26 cellular contexts compared by ENCODE assay signal in genomic region chr7:129955993-129956543, GRCh38. TPM values are rescaled to one million over a fixed set of nuclear protein-coding genes. Genes with fewer than 3 reads are reported as not detected.
DNase-seq lines count a peak whose midpoint lies in the region; ATAC-seq, FAIRE-seq and TF ChIP-seq lines count a peak whose summit lies in the region.
"Had no signal": no experiment of that assay in that cellular context is flagged by ENCODE, and none has a peak within 500 bp of the region (broad histone marks: within the 10 kb centered on the region; RNA-seq: fewer than 3 reads in every experiment).

No MANE protein-coding gene starts in this region.

- no peak overlapping the region for H3T11ph ChIP-seq in H9 (ENCODE audit: low read length)

- H3K4me2 ChIP-seq in H9 (ENCODE audit: insufficient read depth, insufficient read length, low read length): no peak overlapping the region
- H3K4me2 ChIP-seq in mammary epithelial cell (ENCODE audit: insufficient read depth, low read depth, low read length): peak overlapping the region; percentile 25
- no peak overlapping the region for H3K4me2 ChIP-seq in HepG2 (ENCODE audit: low read depth, low read length)

- no peak overlapping the region for H3K14ac ChIP-seq in H9 (ENCODE audit: insufficient read depth, low read length)

- no peaks in the 10 kb centered on the region for H3K79me1 ChIP-seq in H9 (ENCODE audit: insufficient read depth, low read depth, low read length, poor library complexity, severe bottlenecking)

- H4K20me1 ChIP-seq in H9 (ENCODE audit: control insufficient read depth, insufficient read depth, insufficient read length): no peaks in the 10 kb centered on the region
- no peaks in the 10 kb centered on the region for H4K20me1 ChIP-seq in mammary epithelial cell (ENCODE audit: insufficient read depth, low read length)
- no peaks in the 10 kb centered on the region for H4K20me1 ChIP-seq in HepG2 (ENCODE audit: insufficient read depth, low read length)

- no peak overlapping the region for H2BK15ac ChIP-seq in H9 (ENCODE audit: low read depth, low read length)

- no peak overlapping the region for H3K27ac ChIP-seq in H9 (ENCODE audit: insufficient read length, low read depth, low read length)
- peak overlapping the region; percentile 69 for H3K27ac ChIP-seq in mammary epithelial cell (ENCODE audit: insufficient read depth, low read depth, low read length)
- no peak overlapping the region for H3K27ac ChIP-seq in HepG2 (ENCODE audit: extremely low read length, insufficient read depth, low read length)
- H3K27ac ChIP-seq: right lobe of liver, suprapubic skin had no signal

- no peak overlapping the region for H2BK20ac ChIP-seq in H9 (ENCODE audit: low read depth, low read length, poor library complexity, severe bottlenecking)

- no CpG with 5 or more reads among the region's 8 CpGs for WGBS in H9 (ENCODE audit: extremely low coverage, insufficient read length, low lambda C conversion rate)
- WGBS in mammary epithelial cell (ENCODE audit: low coverage, missing lambda C conversion rate): 95% methylated on average over 8 of the region's 8 CpGs
- WGBS in HepG2 (ENCODE audit: low lambda C conversion rate): 47% methylated on average over 8 of the region's 8 CpGs

- H3K4me1 Mint-ChIP-seq in H9 (peaks cover 20 to 21% of the 10 kb centered on the region in 2 experiments), type B pancreatic cell (ENCODE audit: unreplicated experiment) (peaks cover 18% of the 10 kb centered on the region)

- H3K4me3 Mint-ChIP-seq in H9 (no peak overlapping the region), type B pancreatic cell (peak overlapping the region; percentile 65)
- H3K4me3 Mint-ChIP-seq: activated CD8-positive, alpha-beta T cell treated with anti-CD3 and anti-CD28 coated beads for 36 hours; activated naive CD8-positive, alpha-beta T cell treated with anti-CD3 and anti-CD28 coated beads for 36 hours; dendritic cell treated with granulocyte-macrophage colony-stimulating factor and Interleukin-4, amounts not matched to agents 40 ng/mL and 50 ng/mL, for 4 days; stimulated activated memory B cell treated with anti-CD40 and anti-IgM and Interleukin-4, amounts not matched to agents 10 μg/mL and 1 μg/mL and 100 μg/mL, for 72 hours had no signal

- H2BK120ac ChIP-seq in H9 (ENCODE audit: low read depth, low read length, poor library complexity, severe bottlenecking): no peak overlapping the region

- POLR2A ChIA-PET in HepG2 (lab: Yijun Ruan, JAX): no interaction called here

- H3K27me3 ChIP-seq in H9 (ENCODE audit: insufficient read depth, low read length) (no peaks in the 10 kb centered on the region), mammary epithelial cell (ENCODE audit: insufficient read depth, low read length) (no peaks in the 10 kb centered on the region), HepG2 (ENCODE audit: control insufficient read depth in 1 of 2, insufficient read depth in 2 of 2, low read length in 2 of 2) (no peaks in the 10 kb centered on the region; a peak in 1 of 5 replicates)
- H3K27me3 ChIP-seq: right lobe of liver, suprapubic skin had no signal

- DNase-seq in H9 (no peak), mammary epithelial cell (no peak), HepG2 (ENCODE audit: low spot score) (no peak), type B pancreatic cell (ENCODE audit: extremely low spot score, unreplicated experiment) (no peak), NCI-H1092 (lab: John Stamatoyannopoulos, UW) (no peak), cerebellar cortex (ENCODE audit: low spot score) (no peak)
- DNase-seq: activated CD4-positive, alpha-beta T cell treated with anti-CD3 and anti-CD28 coated beads for 1 hour; activated CD8-positive, alpha-beta T cell treated with anti-CD3 and anti-CD28 coated beads for 36 hours; activated naive CD8-positive, alpha-beta T cell treated with anti-CD3 and anti-CD28 coated beads for 36 hours; CD4-positive, CD25-positive, alpha-beta regulatory T cell; head of caudate nucleus; KG1; MM.1S; NCI-H1417; NCI-H2081; NCI-H2227 treated with DMSO at 0.1 percent for 48 hours; NCI-H526 treated with DMSO at 0.1 percent for 48 hours; stimulated activated CD4-positive, alpha-beta T cell treated with anti-CD3 and anti-CD28 coated beads, Interleukin-4, amount 100 ng/mL, for 4 hours; T-helper 2 cell had no signal

- no peak overlapping the region for H2BK5ac ChIP-seq in H9 (ENCODE audit: insufficient read length, low read length)

- H3K27ac Mint-ChIP-seq in H9 (peak overlapping the region in 1 of 3 experiments; percentile 19; a peak in 2 of 7 replicates), type B pancreatic cell (peak overlapping the region; percentile 91)
- H3K27ac Mint-ChIP-seq: activated CD8-positive, alpha-beta T cell treated with anti-CD3 and anti-CD28 coated beads for 36 hours; activated naive CD8-positive, alpha-beta T cell treated with anti-CD3 and anti-CD28 coated beads for 36 hours; dendritic cell treated with granulocyte-macrophage colony-stimulating factor and Interleukin-4, amounts not matched to agents 40 ng/mL and 50 ng/mL, for 4 days; stimulated activated memory B cell treated with anti-CD40 and anti-IgM and Interleukin-4, amounts not matched to agents 10 μg/mL and 1 μg/mL and 100 μg/mL, for 72 hours had no signal

- no peaks in the 10 kb centered on the region for H3K36me3 ChIP-seq in mammary epithelial cell (ENCODE audit: insufficient read depth, low read length)
- H3K36me3 ChIP-seq in HepG2 (replicated peaks in 1 of 2; ENCODE audit: control insufficient read depth in 1 of 2, insufficient read depth in 2 of 2, low read length in 2 of 2): no peaks in the 10 kb centered on the region
- H3K36me3 ChIP-seq: HAP-1, right lobe of liver, suprapubic skin had no signal

- peaks cover 0 to 3% (median 2%) of the 10 kb centered on the region in 3 experiments; a peak in 4 of 7 replicates for H3K36me3 Mint-ChIP-seq in H9 (ENCODE audit: insufficient read depth in 1 of 3, low read depth in 3 of 3)
- no peaks in the 10 kb centered on the region for H3K36me3 Mint-ChIP-seq in type B pancreatic cell
- H3K36me3 Mint-ChIP-seq: activated naive CD8-positive, alpha-beta T cell treated with anti-CD3 and anti-CD28 coated beads for 36 hours; stimulated activated memory B cell treated with anti-CD40 and anti-IgM and Interleukin-4, amounts not matched to agents 10 μg/mL and 1 μg/mL and 100 μg/mL, for 72 hours had no signal

- no peak overlapping the region for H3K9ac ChIP-seq in H9 (ENCODE audit: extremely low read depth, insufficient read length, low read length)
- peak overlapping the region; percentile 19 for H3K9ac ChIP-seq in mammary epithelial cell (ENCODE audit: insufficient read depth, low read length)
- H3K9ac ChIP-seq in HepG2 (ENCODE audit: insufficient read depth, low read depth, low read length): no peak overlapping the region

- dilution Hi-C loops in mammary epithelial cell (cut with HindIII; ENCODE audit: low sequenced_read_pairs): loop anchor here (5.0 kb wide), 2 partner anchors 51 to 99 kb away; no protein-coding TSS in a partner anchor

- H4K91ac ChIP-seq in H9 (ENCODE audit: insufficient read length, low read depth, low read length): no peak overlapping the region

- FAIRE-seq in HepG2 (lab: Jason Lieb, UNC): no peak
- FAIRE-seq: GM12892 had no signal

- TF ChIP-seq CTCF in H9 (conservative IDR thresholded peaks at IDR 0.05) (no peak), mammary epithelial cell (conservative IDR thresholded peaks at IDR 0.05 in 1 of 2, IDR thresholded peaks at IDR 0.05 in 1 of 2; ENCODE audit: extremely low read depth in 1 of 2, insufficient read depth in 1 of 2, low read depth in 1 of 2, low read length in 2 of 2) (no peak), HepG2 (CRISPR knock-in tag; IDR thresholded peaks at IDR 0.05) (no peak), type B pancreatic cell (conservative IDR thresholded peaks at IDR 0.05) (no peak)

- TF ChIP-seq RAD21 in HepG2 (CRISPR knock-in tag; IDR thresholded peaks at IDR 0.05): no peak

- H2AK5ac ChIP-seq in H9 (ENCODE audit: insufficient read length, low read length): no peak overlapping the region

- no peak overlapping the region for H3K18ac ChIP-seq in H9 (ENCODE audit: insufficient read length, low read depth, low read length)

- CTCF ChIA-PET in mammary epithelial cell (lab: Charles Lee; ENCODE audit: low non-redundant PET) (no interaction called here), HepG2 (lab: Yijun Ruan, JAX; ENCODE audit: low intra/inter-chr PET ratio, low total read pairs) (interaction anchor here (0.6 kb wide), 1 partner anchor 110 kb away, joined by 3 read pairs; no protein-coding TSS in a partner anchor)

- H3K4ac ChIP-seq in H9 (ENCODE audit: low read depth, low read length): no peak overlapping the region

- no peak overlapping the region for H3K23ac ChIP-seq in H9 (ENCODE audit: insufficient read length, low read depth, low read length)

- H3K27me3 Mint-ChIP-seq in H9 (ENCODE audit: low read depth): no peaks in the 10 kb centered on the region
- H3K27me3 Mint-ChIP-seq in type B pancreatic cell: no peaks in the 10 kb centered on the region
- H3K27me3 Mint-ChIP-seq: activated CD8-positive, alpha-beta T cell treated with anti-CD3 and anti-CD28 coated beads for 36 hours; activated naive CD8-positive, alpha-beta T cell treated with anti-CD3 and anti-CD28 coated beads for 36 hours; stimulated activated memory B cell treated with anti-CD40 and anti-IgM and Interleukin-4, amounts not matched to agents 10 μg/mL and 1 μg/mL and 100 μg/mL, for 72 hours had no signal

- no peak overlapping the region for H4K8ac ChIP-seq in H9 (replicated peaks; ENCODE audit: insufficient read length, low read depth, low read length)

- TF ChIP-seq POLR2A in HepG2 (IDR thresholded peaks at IDR 0.05; ENCODE audit: insufficient read depth in 1 of 2, low read depth in 2 of 2, low read length in 2 of 2): no peak

- H3K23me2 ChIP-seq in H9 (ENCODE audit: insufficient read length, low read depth, low read length, poor library complexity, severe bottlenecking): peaks cover 12% of the 10 kb centered on the region

- H3K79me2 ChIP-seq in H9 (ENCODE audit: insufficient read depth, low read length) (peaks cover 7% of the 10 kb centered on the region; the same call in 1 of the 2 replicates), mammary epithelial cell (ENCODE audit: insufficient read depth, low read length) (peaks cover 17% of the 10 kb centered on the region), HepG2 (ENCODE audit: insufficient read depth, low read length) (peaks cover 13% of the 10 kb centered on the region)

- H2AFZ ChIP-seq in H9 (ENCODE audit: low read length): peak overlapping the region; percentile 14
- peak overlapping the region; percentile 36 for H2AFZ ChIP-seq in mammary epithelial cell (ENCODE audit: low read depth, low read length)
- H2AFZ ChIP-seq in HepG2 (ENCODE audit: low read length): no peak overlapping the region

- no peaks in the 10 kb centered on the region for H3K9me3 ChIP-seq in H9 (ENCODE audit: control insufficient read depth, low read depth, low read length)
- no peaks in the 10 kb centered on the region for H3K9me3 ChIP-seq in mammary epithelial cell (replicated peaks; ENCODE audit: insufficient read depth, low read length)
- no peaks in the 10 kb centered on the region for H3K9me3 ChIP-seq in HepG2 (ENCODE audit: low read length)
- H3K9me3 ChIP-seq: HAP-1, right lobe of liver, suprapubic skin had no signal

- no peak overlapping the region for H3K4me3 ChIP-seq in mammary epithelial cell (replicated peaks in 1 of 3; ENCODE audit: insufficient read depth in 1 of 3, low read depth in 2 of 3, low read length in 3 of 3)
- H3K4me3 ChIP-seq in HepG2 (replicated peaks in 1 of 3; ENCODE audit: insufficient read depth in 1 of 3, low read depth in 2 of 3, low read length in 3 of 3): no peak overlapping the region
- H3K4me3 ChIP-seq: HAP-1, right lobe of liver, suprapubic skin had no signal

- no peak overlapping the region for H4K5ac ChIP-seq in H9 (ENCODE audit: insufficient read length, low read depth, low read length)

- TSS peak; percentile 59 for BruUV-seq in mammary epithelial cell (replicated peaks; lab: Mats Ljungman, UMichigan)
- no TSS peak for BruUV-seq in HepG2 (replicated peaks; lab: Mats Ljungman, UMichigan)

- in situ Hi-C loops in mammary epithelial cell (cut with MboI; ENCODE audit: low sequenced_read_pairs in 2 of 2): loop anchor here (5.0 to 10.0 kb wide), 2 partner anchors 49 to 51 kb away; no protein-coding TSS in a partner anchor
- in situ Hi-C loops in HepG2 (cut with HindIII; ENCODE audit: extremely low pct_ligation_motif_present, low pct_unique_long_range_greater_than_20kb): no loop called here

- TF ChIP-seq EP300 in HepG2 (IDR thresholded peaks at IDR 0.05; ENCODE audit: low read depth in 2 of 2, low read length in 2 of 2) (no peak), HepG2 (CRISPR knock-in tag; IDR thresholded peaks at IDR 0.05; ENCODE audit: borderline replicate concordance) (no peak)

- no peaks in the 10 kb centered on the region; a peak in 2 of 5 replicates for H3K9me3 Mint-ChIP-seq in H9
- H3K9me3 Mint-ChIP-seq in type B pancreatic cell: peaks cover 4% of the 10 kb centered on the region
- H3K9me3 Mint-ChIP-seq: activated CD8-positive, alpha-beta T cell treated with anti-CD3 and anti-CD28 coated beads for 36 hours; activated naive CD8-positive, alpha-beta T cell treated with anti-CD3 and anti-CD28 coated beads for 36 hours; dendritic cell treated with granulocyte-macrophage colony-stimulating factor and Interleukin-4, amounts not matched to agents 40 ng/mL and 50 ng/mL, for 4 days; stimulated activated memory B cell treated with anti-CD40 and anti-IgM and Interleukin-4, amounts not matched to agents 10 μg/mL and 1 μg/mL and 100 μg/mL, for 72 hours had no signal

- no peak overlapping the region for H3K56ac ChIP-seq in H9 (ENCODE audit: insufficient read length, low read depth, low read length)

- intact Hi-C loops in mammary epithelial cell (cut with micrococcal nuclease) (loop anchor here (10.0 kb wide), 1 partner anchor 731 kb away; the partner anchor contains the start of gene AHCYL2), HepG2 (cut with micrococcal nuclease; ENCODE audit: unreplicated experiment) (no loop called here)

- H2BK12ac ChIP-seq in H9 (ENCODE audit: insufficient read length, low read depth, low read length): no peak overlapping the region

- ATAC-seq in HepG2 (no peak), GM19395 (IDR thresholded peaks at IDR 0.05; ENCODE audit: unreplicated experiment) (no peak)
- ATAC-seq: activated CD8-positive, alpha-beta T cell treated with anti-CD3 and anti-CD28 coated beads for 36 hours; right lobe of liver; stimulated activated memory B cell treated with anti-CD40 and anti-IgM and Interleukin-4, amounts not matched to agents 10 μg/mL and 1 μg/mL and 100 μg/mL, for 72 hours had no signal

- H3K4me1 ChIP-seq in H9 (ENCODE audit: insufficient read depth, low read length) (peaks cover 4% of the 10 kb centered on the region; the same call in 1 of the 2 replicates), mammary epithelial cell (ENCODE audit: insufficient read depth, low read length) (peaks cover 30% of the 10 kb centered on the region), HepG2 (ENCODE audit: insufficient read depth, low read length) (peaks cover 38% of the 10 kb centered on the region)
- H3K4me1 ChIP-seq: HAP-1 had no signal

RNA-seq across cellular contexts. Expression of gene UBE2H, which starts 3.3 kb away (rescaled TPM):
- total RNA-seq in H9 (2021) (67.5 and 75.1 TPM in 2 replicates), mammary epithelial cell (100 to 1,000 TPM; 122 to 126 TPM), HepG2 (2016; rRNA removed; fragmentation: Illumina TruSeq; extraction: Trizol) (15.5 and 18.7 TPM in 2 replicates), type B pancreatic cell (ENCODE audit: low replicate concordance) (80.7 and 141 TPM in 2 replicates)
- polyA plus RNA-seq in mammary epithelial cell (41.4 TPM), HepG2 (2011; rRNA removed) (40.1 and 43.7 TPM in 2 replicates)
- polyA minus RNA-seq in mammary epithelial cell: 63.4 TPM
- 1.3 and 1.9 TPM in 2 replicates for total RNA-seq in HepG2 (2016; cell fraction: cytosol; rRNA removed; fragmentation: Illumina TruSeq; extraction: Trizol; ENCODE audit: low read depth)
- 15.7 and 16.2 TPM in 2 replicates for total RNA-seq in HepG2 (2016; cell fraction: insoluble cytoplasmic fraction; rRNA removed; fragmentation: Illumina TruSeq; extraction: Trizol)
- 6.7 and 8.2 TPM in 2 replicates for total RNA-seq in HepG2 (2016; cell fraction: membrane; rRNA removed; fragmentation: Illumina TruSeq; extraction: Trizol)
- 17.1 and 18.4 TPM in 2 replicates for total RNA-seq in HepG2 (2016; cell fraction: nucleus; rRNA removed; fragmentation: Illumina TruSeq; extraction: Trizol)
- 13.5 and 24.5 TPM in 2 replicates for polyA plus RNA-seq in HepG2 (2011; cell fraction: cytosol; rRNA removed)
- polyA plus RNA-seq in HepG2 (2011; cell fraction: nucleus; rRNA removed): 22.5 and 32.8 TPM in 2 replicates
- 50.8 and 52.0 TPM in 2 replicates for polyA plus RNA-seq in HepG2 (2012)
- 1.9 TPM in 2 replicates for polyA plus RNA-seq in HepG2 (2016; cell fraction: cytosol; fragmentation: Illumina TruSeq; extraction: Trizol; ENCODE audit: low read depth)
- 17.0 and 20.2 TPM in 2 replicates for polyA plus RNA-seq in HepG2 (2016; cell fraction: insoluble cytoplasmic fraction; fragmentation: Illumina TruSeq; extraction: Trizol; ENCODE audit: low read depth)
- 3.6 and 3.8 TPM in 2 replicates for polyA plus RNA-seq in HepG2 (2016; cell fraction: membrane; fragmentation: Illumina TruSeq; extraction: Trizol; ENCODE audit: low read depth)
- 20.8 TPM in 2 replicates for polyA plus RNA-seq in HepG2 (2016; cell fraction: nucleus; fragmentation: Illumina TruSeq; extraction: Trizol; ENCODE audit: insufficient read depth, low read depth)
- polyA minus RNA-seq in HepG2 (2011; rRNA and poly(A)+ RNA removed; ENCODE audit: low replicate concordance): 21.8 and 29.4 TPM in 2 replicates
- polyA minus RNA-seq in HepG2 (2011; cell fraction: cytosol; rRNA and poly(A)+ RNA removed): 24.0 and 36.2 TPM in 2 replicates
- 60.9 and 63.9 TPM in 2 replicates for polyA minus RNA-seq in HepG2 (2011; cell fraction: nucleus; rRNA and poly(A)+ RNA removed)
